Comparison of ENCODE assay signal across 23 cellular contexts in genomic region chr9:72025956-72026355, GRCh38. TPM values are rescaled to one million over a fixed set of nuclear protein-coding genes. Genes with fewer than 3 reads are reported as not detected.
DNase-seq lines count a peak whose midpoint lies in the region; ATAC-seq, FAIRE-seq and TF ChIP-seq lines count a peak whose summit lies in the region.
"Had no signal": no experiment of that assay in that cellular context is flagged by ENCODE, and none has a peak within 500 bp of the region (broad histone marks: within the 10 kb centered on the region; RNA-seq: fewer than 3 reads in every experiment).

No MANE protein-coding gene starts in this region.

- no peaks in the 10 kb centered on the region for H3K27me3 Mint-ChIP-seq in chondrocyte (ENCODE audit: low read depth)
- H3K27me3 Mint-ChIP-seq: activated naive CD4-positive, alpha-beta T cell treated with anti-CD3 and anti-CD28 coated beads, Interleukin-2, amount 50 U/mL, for 24 hours; brain had no signal

- H3K36me3 Mint-ChIP-seq in chondrocyte (ENCODE audit: low read depth) = no peaks in the 10 kb centered on the region
- H3K36me3 Mint-ChIP-seq: activated naive CD4-positive, alpha-beta T cell treated with anti-CD3 and anti-CD28 coated beads, Interleukin-2, amount 50 U/mL, for 24 hours; brain had no signal

- TF ChIP-seq EP300 in A549 (IDR thresholded peaks at IDR 0.05) = no peak

- POLR2A ChIA-PET in A549 (lab: Yijun Ruan, JAX) = interaction anchor here (2.2 kb wide), 1 partner anchor 115 kb away, joined by 9 read pairs; the partner anchor contains the start of genes ABHD17B and C9orf85

- FAIRE-seq in A549 (lab: Jason Lieb, UNC) = no peak
- FAIRE-seq: endometrium had no signal

- no peaks in the 10 kb centered on the region for H3K36me3 ChIP-seq in heart left ventricle
- H3K36me3 ChIP-seq: gastrocnemius medialis had no signal

- H3K9me3 ChIP-seq in A549 (no peaks in the 10 kb centered on the region), heart left ventricle (no peaks in the 10 kb centered on the region)
- H3K9me3 ChIP-seq: gastrocnemius medialis, testis had no signal

- 7% methylated on average over 3 of the region's 3 CpGs for WGBS in A549 (ENCODE audit: missing lambda C conversion rate)
- 62 to 70% (median 64%) methylated on average over 3 of the region's 3 CpGs for WGBS in heart left ventricle, 4 donors

- H3K4me3 Mint-ChIP-seq in chondrocyte (ENCODE audit: unreplicated experiment) = no peak overlapping the region
- H3K4me3 Mint-ChIP-seq: activated naive CD4-positive, alpha-beta T cell treated with anti-CD3 and anti-CD28 coated beads, Interleukin-2, amount 50 U/mL, for 24 hours; activated T-cell treated with anti-CD3 and anti-CD28 coated beads, Interleukin-2, amount 50 U/mL, for 72 hours; brain; T-helper 1 cell treated with Interleukin-12 subunit alpha and Interleukin-12 subunit beta and Interleukin-4 antibody, amounts not matched to agents 30 μg/mL and 1 μg/mL, for 36 hours had no signal

- peak in 1 of 2 experiments; percentile 44; a peak in 2 of 6 replicates for ATAC-seq in A549
- ATAC-seq in GM18873 (IDR thresholded peaks at IDR 0.05; ENCODE audit: low FRiP score, unreplicated experiment) = no peak
- ATAC-seq in heart left ventricle = no peak

- H3K27ac ChIP-seq in A549 (peak overlapping the region; percentile 8 to 53; a peak in 4 of 6 replicates), heart left ventricle (no peak overlapping the region)
- H3K27ac ChIP-seq: coronary artery, gastrocnemius medialis, testis, VCaP had no signal

- peak overlapping the region; percentile 65 for H3K4me2 ChIP-seq in A549

- H3K4me1 Mint-ChIP-seq in chondrocyte (ENCODE audit: low read depth) = peaks cover 17% of the 10 kb centered on the region
- H3K4me1 Mint-ChIP-seq: activated naive CD4-positive, alpha-beta T cell treated with anti-CD3 and anti-CD28 coated beads, Interleukin-2, amount 50 U/mL, for 24 hours had no signal

- peak overlapping the region; percentile 20 for H3K27ac Mint-ChIP-seq in chondrocyte (ENCODE audit: unreplicated experiment)
- H3K27ac Mint-ChIP-seq: activated naive CD4-positive, alpha-beta T cell treated with anti-CD3 and anti-CD28 coated beads, Interleukin-2, amount 50 U/mL, for 24 hours; activated T-cell treated with anti-CD3 and anti-CD28 coated beads, Interleukin-2, amount 50 U/mL, for 72 hours; brain; T-helper 1 cell treated with Interleukin-12 subunit alpha and Interleukin-12 subunit beta and Interleukin-4 antibody, amounts not matched to agents 30 μg/mL and 1 μg/mL, for 36 hours had no signal

- no peak for TF ChIP-seq POLR2A in A549 (IDR thresholded peaks at IDR 0.05; ENCODE audit: low read length)
- no peak for TF ChIP-seq POLR2A in heart left ventricle (IDR thresholded peaks at IDR 0.05)

- TF ChIP-seq RAD21 in A549 (conservative IDR thresholded peaks at IDR 0.05 in 1 of 2, IDR thresholded peaks at IDR 0.05 in 1 of 2) = no peak

- peaks cover 10% of the 10 kb centered on the region; the same call in 2 of the 3 replicates for H3K4me1 ChIP-seq in A549
- H3K4me1 ChIP-seq in heart left ventricle = peaks cover 0 to 3% (median 0%) of the 10 kb centered on the region in 12 donors
- H3K4me1 ChIP-seq: gastrocnemius medialis, testis had no signal

- intact Hi-C loops in heart left ventricle (cut with DNase I) = loop anchor here in 9 of 10 donors (1.0 to 10.0 kb wide), 8 partner anchors 111 to 741 kb away; partner anchors contain the start of genes ABHD17B (in 2 of the 9) and C9orf85 (in 2 of the 9)

- no peak overlapping the region for H3K4me3 ChIP-seq in A549
- H3K4me3 ChIP-seq in heart left ventricle = no peak overlapping the region
- H3K4me3 ChIP-seq: coronary artery, gastrocnemius medialis, testis had no signal

- H3K9me3 Mint-ChIP-seq in chondrocyte (ENCODE audit: low read depth) = no peaks in the 10 kb centered on the region
- H3K9me3 Mint-ChIP-seq: activated naive CD4-positive, alpha-beta T cell treated with anti-CD3 and anti-CD28 coated beads, Interleukin-2, amount 50 U/mL, for 24 hours; brain; T-helper 1 cell treated with Interleukin-12 subunit alpha and Interleukin-12 subunit beta and Interleukin-4 antibody, amounts not matched to agents 30 μg/mL and 1 μg/mL, for 36 hours had no signal

- DNase-seq in A549 (ENCODE audit: low read depth in 1 of 2, low spot score in 1 of 2) (peak in 1 of 2 experiments; percentile 40), HPDE6-E6E7 (ENCODE audit: extremely low spot score) (peak; percentile 40), chondrocyte (ENCODE audit: low spot score) (no peak), kidney glomerular epithelial cell (lab: John Stamatoyannopoulos, UW) (peak; percentile 38), heart left ventricle (no peak), GM20000 (ENCODE audit: low spot score) (no peak)
- DNase-seq in activated CD8-positive, alpha-beta memory T cell treated with anti-CD3 and anti-CD28 coated beads for 24 hours = no peak
- DNase-seq: activated CD4-positive, alpha-beta T cell treated with anti-CD3 and anti-CD28 coated beads, Interleukin-2, amount 50 U/mL, for 4 hours; activated T-cell treated with anti-CD3 and anti-CD28 coated beads, Interleukin-2, amount 50 U/mL, for 72 hours; gastrocnemius medialis; NCI-H1105 treated with DMSO at 0.1 percent for 48 hours; NCI-H524 treated with DMSO at 0.1 percent for 48 hours; OCI-M1; retina; testis had no signal

- H3K27me3 ChIP-seq in heart left ventricle = no peaks in the 10 kb centered on the region
- H3K27me3 ChIP-seq: gastrocnemius medialis, testis had no signal

- CTCF ChIA-PET in A549 (lab: Yijun Ruan, JAX) = interaction anchor here (1.0 to 5.6 kb wide), 12 partner anchors 8 to 740 kb away, joined by 3 to 61 read pairs (median 7); no protein-coding TSS in a partner anchor

- no peak for TF ChIP-seq CTCF in A549 (IDR thresholded peaks at IDR 0.05)
- TF ChIP-seq CTCF in chondrocyte (IDR thresholded peaks at IDR 0.05) = no peak
- no peak for TF ChIP-seq CTCF in heart left ventricle (IDR thresholded peaks at IDR 0.05)
- no peak for TF ChIP-seq CTCF in GM20000 (IDR thresholded peaks at IDR 0.05; ENCODE audit: extremely low read depth, missing control alignments)

TF ChIP-seq in A549, 52 proteins besides CTCF, POLR2A, EP300 and RAD21:
- no peak for TF ChIP-seq CHD4 (IDR thresholded peaks at IDR 0.05; ENCODE audit: borderline replicate concordance)
- TF ChIP-seq TP53 (CRISPR knock-in tag; IDR thresholded peaks at IDR 0.05) = no peak
- no peak for TF ChIP-seq RFX5 (IDR thresholded peaks at IDR 0.05)
- TF ChIP-seq JUNB (IDR thresholded peaks at IDR 0.05) = no peak
- TF ChIP-seq HDAC2 (IDR thresholded peaks at IDR 0.05) = no peak
- no peak for TF ChIP-seq REST (IDR thresholded peaks at IDR 0.05)
- no peak for TF ChIP-seq HMGXB4 (CRISPR knock-in tag; IDR thresholded peaks at IDR 0.05; ENCODE audit: borderline replicate concordance)
- TF ChIP-seq TFCP2L1 (CRISPR knock-in tag; IDR thresholded peaks at IDR 0.05) = no peak
- no peak for TF ChIP-seq HOXB13 (CRISPR knock-in tag; IDR thresholded peaks at IDR 0.05; ENCODE audit: low read depth)

RNA-seq across cellular contexts. Expression of gene C9orf57, which starts 34.5 kb away (rescaled TPM):
- polyA plus RNA-seq in A549 (2011; rRNA removed) (not detected in 2 replicates), A549 (2017; fragmentation: RNase III; extraction: RNeasy Plus Mini Kit Qiagen cat#74134 plus additional on column Dnase treatment) (not detected in 3 replicates), heart left ventricle (not detected)
- polyA plus RNA-seq in A549 (2012; cell fraction: cytosol; rRNA removed) = not detected in 2 replicates
- polyA plus RNA-seq in A549 (2012; cell fraction: nucleus; rRNA removed) = not detected in 2 replicates
- not detected in 2 replicates for polyA minus RNA-seq in A549 (2011; rRNA and poly(A)+ RNA removed)
- total RNA-seq in chondrocyte (not detected in 3 replicates), heart left ventricle (not detected)
- total RNA-seq: activated T-cell treated with anti-CD3 and anti-CD28 coated beads, Interleukin-2, amount 50 U/mL, for 72 hours; gastrocnemius medialis; left lobe of liver had no signal

Comparison
In these comparisons a context has a peak if more than half of its experiments do, and no peak if none do; other contexts are left out.
1. DNase-seq: peak in HPDE6-E6E7 (single experiment) and kidney glomerular epithelial cell (single experiment); none in chondrocyte (single experiment), activated CD8-positive, alpha-beta memory T cell treated with anti-CD3 and anti-CD28 coated beads for 24 hours (single experiment), heart left ventricle (0 of 5) and GM20000 (single experiment).
2. H3K27ac ChIP-seq: peak in A549 (2 of 2); none in heart left ventricle (0 of 12).